18 cellular contexts compared by ENCODE assay signal in genomic region chr14:24979725-24980239, GRCh38.
A peak's percentile ranks its signal among the peaks of the same experiment; 100 is the strongest.
DNase-seq lines count a peak whose midpoint lies in the region; ATAC-seq, FAIRE-seq and TF ChIP-seq lines count a peak whose summit lies in the region.
"Had no signal": no experiment of that assay in that cellular context is flagged by ENCODE, and none has a peak within 500 bp of the region (broad histone marks: within the 10 kb centered on the region; RNA-seq: fewer than 3 reads in every experiment).

No MANE protein-coding gene starts in this region.

- TF ChIP-seq EP300 in GM12878 (IDR thresholded peaks at IDR 0.05; ENCODE audit: borderline replicate concordance in 1 of 2, control insufficient read depth in 1 of 2, low read depth in 2 of 2, low read length in 2 of 2) = no peak

- H3K9me3 Mint-ChIP-seq in Calu3 (ENCODE audit: low read depth, unreplicated experiment) = no peaks in the 10 kb centered on the region
- H3K9me3 Mint-ChIP-seq in MCF 10A (ENCODE audit: unreplicated experiment) = no peaks in the 10 kb centered on the region
- H3K9me3 Mint-ChIP-seq: activated naive CD4-positive, alpha-beta T cell treated with anti-CD3 and anti-CD28 coated beads, Interleukin-2, amount 50 U/mL, for 24 hours; CD4-positive, alpha-beta T cell; HFFc6 had no signal

- TF ChIP-seq RAD21 in GM12878 (IDR thresholded peaks at IDR 0.05; ENCODE audit: insufficient read depth, low read depth, low read length) = no peak

- no peaks in the 10 kb centered on the region for H4K20me1 ChIP-seq in GM12878 (ENCODE audit: control insufficient read depth, insufficient read depth)

- no peaks in the 10 kb centered on the region for H3K9me3 ChIP-seq in GM12878 (replicated peaks; ENCODE audit: control insufficient read depth, insufficient read depth, low read length)
- H3K9me3 ChIP-seq: left ventricle myocardium inferior, psoas muscle had no signal

- SMC1A ChIA-PET in GM12878 (lab: Charles Lee; ENCODE audit: uncharacterized antibody, unreplicated experiment) = interaction anchor here (0.5 to 20.7 kb wide), 40 partner anchors 9 to 1920 kb away, joined by 3 to 390 read pairs (median 5); no protein-coding TSS in a partner anchor

- TF ChIP-seq CTCF in Calu3 (IDR thresholded peaks at IDR 0.05; ENCODE audit: unreplicated experiment) (no peak), GM12878 (IDR thresholded peaks at IDR 0.05 in 2 of 3, conservative IDR thresholded peaks at IDR 0.05 in 1 of 3; ENCODE audit: control insufficient read depth in 2 of 3, extremely low read depth in 1 of 3, insufficient read depth in 1 of 3, low read depth in 3 of 3, low read length in 3 of 3) (no peak), MCF 10A (IDR thresholded peaks at IDR 0.05; ENCODE audit: unreplicated experiment) (no peak)

- POLR2A ChIA-PET in GM12878 (lab: Charles Lee) = interaction anchor here (0.5 to 2.7 kb wide), 12 partner anchors 9 to 67 kb away, joined by 3 to 13 read pairs (median 3); no protein-coding TSS in a partner anchor
- POLR2A ChIA-PET in MCF 10A (lab: Yijun Ruan, JAX) = no interaction called here

- no peaks in the 10 kb centered on the region for H3K36me3 ChIP-seq in GM12878 (ENCODE audit: control insufficient read depth in 2 of 2, insufficient read depth in 2 of 2, low read length in 1 of 2)
- H3K36me3 ChIP-seq: left ventricle myocardium inferior had no signal

- no peak overlapping the region for H3K4me2 ChIP-seq in GM12878 (ENCODE audit: control insufficient read depth, insufficient read depth)

- FAIRE-seq in GM12878 (lab: Jason Lieb, UNC) = no peak
- FAIRE-seq: A204.1, bronchial epithelial cell had no signal

- BruUV-seq in Calu3 (replicated peaks; lab: Mats Ljungman, UMichigan) (no TSS peak), GM12878 (replicated peaks; lab: Mats Ljungman, UMichigan) (no TSS peak), MCF 10A (replicated peaks; lab: Mats Ljungman, UMichigan) (no TSS peak)

- intact Hi-C loops in Calu3 (cut with micrococcal nuclease; ENCODE audit: unreplicated experiment) (no loop called here), GM12878 (cut with micrococcal nuclease; ENCODE audit: unreplicated experiment) (loop anchor here (1.0 to 5.0 kb wide), 4 partner anchors 25 to 53 kb away; no protein-coding TSS in a partner anchor), MCF 10A (cut with micrococcal nuclease) (no loop called here)

- H3K79me2 ChIP-seq in GM12878 (ENCODE audit: control insufficient read depth, insufficient read depth, low read length) = no peaks in the 10 kb centered on the region

- H3K27me3 Mint-ChIP-seq in Calu3 (ENCODE audit: unreplicated experiment) (no peaks in the 10 kb centered on the region), MCF 10A (ENCODE audit: insufficient read depth, unreplicated experiment) (peaks cover 28% of the 10 kb centered on the region)

- in situ Hi-C loops in GM12878 (cut with MboI) (no loop called here), G401 (cut with HindIII; ENCODE audit: low sequenced_read_pairs) (no loop called here)

- no peak overlapping the region; the same call in 1 of the 2 replicates for H3K27ac ChIP-seq in GM12878 (ENCODE audit: control insufficient read depth, insufficient read depth)
- H3K27ac ChIP-seq: left ventricle myocardium inferior, psoas muscle had no signal

- CTCF ChIA-PET in Calu3 (lab: Charles Lee) (interaction anchor here (0.8 to 1.6 kb wide), 4 partner anchors 14 to 174 kb away, joined by 3 to 6 read pairs (median 4); no protein-coding TSS in a partner anchor), GM12878 (lab: Yijun Ruan, JAX) (interaction anchor here (0.8 to 4.0 kb wide), 23 partner anchors 9 to 173 kb away, joined by 3 to 42 read pairs (median 5); no protein-coding TSS in a partner anchor), MCF 10A (lab: Yijun Ruan, JAX) (no interaction called here)

- no peaks in the 10 kb centered on the region for H3K27me3 ChIP-seq in GM12878 (replicated peaks in 1 of 2; ENCODE audit: control insufficient read depth in 2 of 2, insufficient read depth in 2 of 2, low read length in 1 of 2)

- no peak overlapping the region for H3K9ac ChIP-seq in GM12878 (ENCODE audit: control insufficient read depth, insufficient read depth, low read length)

- no peak overlapping the region for H3K27ac Mint-ChIP-seq in Calu3 (ENCODE audit: unreplicated experiment)
- H3K27ac Mint-ChIP-seq in MCF 10A (ENCODE audit: low read depth, unreplicated experiment) = no peak overlapping the region
- H3K27ac Mint-ChIP-seq: activated naive CD4-positive, alpha-beta T cell treated with anti-CD3 and anti-CD28 coated beads, Interleukin-2, amount 50 U/mL, for 24 hours; CD4-positive, alpha-beta T cell; HFFc6 had no signal

- RAD21 ChIA-PET in GM12878 (lab: Charles Lee; ENCODE audit: unreplicated experiment) = interaction anchor here (0.7 to 3.8 kb wide), 31 partner anchors 10 to 273 kb away, joined by 3 to 72 read pairs (median 7); no protein-coding TSS in a partner anchor

- peaks cover 57% of the 10 kb centered on the region for H3K4me1 Mint-ChIP-seq in Calu3 (ENCODE audit: low read depth, unreplicated experiment)
- no peaks in the 10 kb centered on the region for H3K4me1 Mint-ChIP-seq in MCF 10A (ENCODE audit: insufficient read depth, unreplicated experiment)
- H3K4me1 Mint-ChIP-seq: activated naive CD4-positive, alpha-beta T cell treated with anti-CD3 and anti-CD28 coated beads, Interleukin-2, amount 50 U/mL, for 24 hours had no signal

- DNase-seq in Calu3 (no peak), GM12878 (ENCODE audit: low read depth, low spot score) (no peak), MCF 10A (ENCODE audit: unreplicated experiment) (no peak), NOMO-1 (lab: John Stamatoyannopoulos, UW; ENCODE audit: unreplicated experiment in 2 of 2) (no peak), NCI-H2107 (lab: John Stamatoyannopoulos, UW) (no peak), G401 (ENCODE audit: low spot score) (no peak)
- DNase-seq: activated CD4-positive, alpha-beta T cell treated with anti-CD3 and anti-CD28 coated beads for 4 hours; CD4-positive, alpha-beta T cell; effector CD4-positive, alpha-beta T cell; HFFc6; left ventricle myocardium inferior; NCI-H2171 treated with DMSO at 0.1 percent for 48 hours; psoas muscle had no signal

- H3K4me3 Mint-ChIP-seq in Calu3 (ENCODE audit: low read depth, unreplicated experiment) (peak overlapping the region; percentile 1), MCF 10A (ENCODE audit: unreplicated experiment) (no peak overlapping the region)
- H3K4me3 Mint-ChIP-seq: activated naive CD4-positive, alpha-beta T cell treated with anti-CD3 and anti-CD28 coated beads, Interleukin-2, amount 50 U/mL, for 24 hours; CD4-positive, alpha-beta T cell; HFFc6 had no signal

- H3K4me1 ChIP-seq in GM12878 (ENCODE audit: control insufficient read depth, insufficient read depth, low read length) = peaks cover 5% of the 10 kb centered on the region; the same call in 1 of the 2 replicates
- H3K4me1 ChIP-seq: psoas muscle had no signal

- no peak overlapping the region for H2AFZ ChIP-seq in GM12878 (ENCODE audit: control insufficient read depth, low read depth, low read length)

- no peak overlapping the region for H3K4me3 ChIP-seq in GM12878
- H3K4me3 ChIP-seq: left ventricle myocardium inferior, psoas muscle had no signal

- no peak for TF ChIP-seq POLR2A in GM12878 (IDR thresholded peaks at IDR 0.05; ENCODE audit: low read depth, low read length)

- H3K36me3 Mint-ChIP-seq in Calu3 (ENCODE audit: insufficient read depth, unreplicated experiment) (peaks cover 8% of the 10 kb centered on the region), MCF 10A (ENCODE audit: insufficient read depth, unreplicated experiment) (no peaks in the 10 kb centered on the region)
- H3K36me3 Mint-ChIP-seq: activated naive CD4-positive, alpha-beta T cell treated with anti-CD3 and anti-CD28 coated beads, Interleukin-2, amount 50 U/mL, for 24 hours had no signal

- WGBS in GM12878 (ENCODE audit: insufficient coverage, insufficient replicate concordance, low lambda C conversion rate, missing lambda C conversion rate) = 4% methylated on average over 2 of the region's 2 CpGs

- peak; percentile 30 for ATAC-seq in GM19351 (IDR thresholded peaks at IDR 0.05; ENCODE audit: unreplicated experiment)
- peak; percentile 43 for ATAC-seq in HG02938 (IDR thresholded peaks at IDR 0.05; ENCODE audit: unreplicated experiment)
- peak; percentile 65 for ATAC-seq in GM12878
- ATAC-seq: psoas muscle had no signal

TF ChIP-seq in GM12878, 131 proteins besides CTCF, POLR2A, EP300 and RAD21:
- TF ChIP-seq MYB (IDR thresholded peaks at IDR 0.05; ENCODE audit: borderline replicate concordance, low read depth, low read length) (no peak), TCF12 (IDR thresholded peaks at IDR 0.05; ENCODE audit: low read depth, low read length) (no peak), GATAD2B (conservative IDR thresholded peaks at IDR 0.05; ENCODE audit: low read depth) (0 out of 2 replicates have a peak, but pooled peaks have one; percentile 31), HDGF (IDR thresholded peaks at IDR 0.05) (0 out of 2 replicates have a peak, but pooled peaks have one; percentile 23), ZBED1 (IDR thresholded peaks at IDR 0.05; ENCODE audit: borderline replicate concordance) (no peak), FOXK2 (IDR thresholded peaks at IDR 0.05) (no peak), CHD4 (IDR thresholded peaks at IDR 0.05) (no peak), ZNF24 (IDR thresholded peaks at IDR 0.05) (peak; percentile 47; the same call in 1 of the 2 replicates), SRF (IDR thresholded peaks at IDR 0.05; ENCODE audit: low read depth in 2 of 2, low read length in 2 of 2) (no peak), EGR1 (IDR thresholded peaks at IDR 0.05; ENCODE audit: borderline replicate concordance in 1 of 2, low read depth in 2 of 2, low read length in 2 of 2) (no peak), SKIL (IDR thresholded peaks at IDR 0.05; ENCODE audit: low read depth, poor library complexity, severe bottlenecking) (no peak), SPI1 (IDR thresholded peaks at IDR 0.05; ENCODE audit: borderline replicate concordance, insufficient read depth, low read depth, low read length) (peak; percentile 79), STAT1 (conservative IDR thresholded peaks at IDR 0.05) (no peak)
